ENCODE assay signal across 21 cellular contexts in genomic region chr17:67902531-67903231, GRCh38.
A peak's percentile ranks its signal among the peaks of the same experiment; 100 is the strongest.
DNase-seq lines count a peak whose midpoint lies in the region; ATAC-seq and TF ChIP-seq lines count a peak whose summit lies in the region.
"Had no signal": no experiment of that assay in that cellular context is flagged by ENCODE, and none has a peak within 500 bp of the region (broad histone marks: within the 10 kb centered on the region; RNA-seq: fewer than 3 reads in every experiment).

No MANE protein-coding gene starts in this region.

- H3K9me3 ChIP-seq in HCT116 (ENCODE audit: control insufficient read depth in 1 of 2, insufficient read depth in 1 of 2, low read depth in 1 of 2, low read length in 2 of 2) (no peaks in the 10 kb centered on the region), ectodermal cell (ENCODE audit: control insufficient read depth, low read length) (no peaks in the 10 kb centered on the region)
- H3K9me3 ChIP-seq: left lung, MG63 had no signal

- H3K27me3 ChIP-seq in HCT116 (ENCODE audit: insufficient read depth, low read length) (no peaks in the 10 kb centered on the region), ectodermal cell (ENCODE audit: control insufficient read depth, insufficient read depth, low read length, poor library complexity, severe bottlenecking) (no peaks in the 10 kb centered on the region)
- H3K27me3 ChIP-seq: foreskin keratinocyte, left lung, MG63 had no signal

- H3K4me1 ChIP-seq in HCT116 (ENCODE audit: control insufficient read depth in 1 of 2, insufficient read depth in 2 of 2, low read length in 2 of 2) (no peaks in the 10 kb centered on the region), ectodermal cell (ENCODE audit: control insufficient read depth, insufficient read depth, low read length) (peaks cover 5% of the 10 kb centered on the region)
- H3K4me1 ChIP-seq: foreskin keratinocyte, left lung, parathyroid adenoma had no signal

- intact Hi-C loops in HCT116 (cut with micrococcal nuclease) = no loop called here
- intact Hi-C loops in activated CD4-positive, alpha-beta memory T cell treated with anti-CD3 and anti-CD28 coated beads for 36 hours (cut with micrococcal nuclease) = no loop called here

- no peaks in the 10 kb centered on the region for H3K9me3 Mint-ChIP-seq in mesothelial cell of epicardium
- H3K9me3 Mint-ChIP-seq in stimulated activated naive B cell treated with anti-CD40 and anti-IgM and Interleukin-4, amounts not matched to agents 10 μg/mL and 1 μg/mL and 100 μg/mL, for 72 hours = no peaks in the 10 kb centered on the region
- H3K9me3 Mint-ChIP-seq in activated CD4-positive, alpha-beta memory T cell treated with anti-CD3 and anti-CD28 coated beads for 36 hours = no peaks in the 10 kb centered on the region

- no peak overlapping the region for H3K27ac ChIP-seq in HCT116 (ENCODE audit: low read depth, low read length)
- peak overlapping the region; percentile 89 for H3K27ac ChIP-seq in ectodermal cell (ENCODE audit: insufficient read depth, low read depth, low read length, poor library complexity, severe bottlenecking)
- H3K27ac ChIP-seq: foreskin keratinocyte, left lung, parathyroid adenoma had no signal

- H3K36me3 ChIP-seq in HCT116 (ENCODE audit: control insufficient read depth in 1 of 2, insufficient read depth in 2 of 2, low read length in 2 of 2) (peaks cover 11 to 36% of the 10 kb centered on the region in 2 experiments), ectodermal cell (ENCODE audit: control insufficient read depth, insufficient read depth, low read length) (peaks cover 33% of the 10 kb centered on the region)

- H3K79me2 ChIP-seq in HCT116 (ENCODE audit: insufficient read depth, low read length) = no peaks in the 10 kb centered on the region
- H3K79me2 ChIP-seq: parathyroid adenoma had no signal

- DNase-seq in HCT116 (ENCODE audit: low read depth, low spot score) (no peak), mesothelial cell of epicardium (ENCODE audit: low spot score in 2 of 2, unreplicated experiment in 2 of 2) (no peak), GM10248 (ENCODE audit: extremely low spot score) (no peak)
- DNase-seq in stimulated activated naive B cell treated with anti-CD40 and anti-IgM and Interleukin-4, amounts not matched to agents 10 μg/mL and 1 μg/mL and 100 μg/mL, for 72 hours = no peak
- DNase-seq in activated CD4-positive, alpha-beta memory T cell treated with anti-CD3 and anti-CD28 coated beads for 36 hours = no peak
- DNase-seq in activated CD4-positive, alpha-beta T cell treated with anti-CD3 and anti-CD28 coated beads, Interleukin-2, amount 50 U/mL, for 48 hours = no peak
- DNase-seq: activated CD4-positive, alpha-beta T cell treated with anti-CD3 and anti-CD28 coated beads for 36 hours; activated CD8-positive, alpha-beta memory T cell treated with anti-CD3 and anti-CD28 coated beads, Interleukin-2, amount 50 U/mL, for 48 hours; cerebellar nuclear complex; foreskin keratinocyte; GDM1; left lung; MG63; NCI-H226; NK-92 treated with Interleukin-12 subunit alpha and Interleukin-12 subunit beta, amount 100 ng/mL, for 24 hours; stimulated activated CD4-positive, alpha-beta T cell treated with anti-CD3 and anti-CD28 coated beads, Interleukin-4, amount 100 ng/mL, for 24 hours had no signal

- TF ChIP-seq POLR2A in HCT116 (IDR thresholded peaks at IDR 0.05; ENCODE audit: borderline replicate concordance, extremely low read depth, insufficient read depth, insufficient read length) = no peak

- H3K36me3 Mint-ChIP-seq in mesothelial cell of epicardium = peaks cover 35% of the 10 kb centered on the region
- peaks cover 20 to 34% of the 10 kb centered on the region in 2 donors for H3K36me3 Mint-ChIP-seq in stimulated activated naive B cell treated with anti-CD40 and anti-IgM and Interleukin-4, amounts not matched to agents 10 μg/mL and 1 μg/mL and 100 μg/mL, for 72 hours
- H3K36me3 Mint-ChIP-seq in activated CD4-positive, alpha-beta memory T cell treated with anti-CD3 and anti-CD28 coated beads for 36 hours = peaks cover 24% of the 10 kb centered on the region

- no peaks in the 10 kb centered on the region for H3K9me2 ChIP-seq in HCT116 (ENCODE audit: insufficient read depth)

- no peak overlapping the region for H2AFZ ChIP-seq in HCT116 (ENCODE audit: low read depth, low read length, poor library complexity, severe bottlenecking)
- H2AFZ ChIP-seq: parathyroid adenoma had no signal

- H3K4me3 ChIP-seq in HCT116 (replicated peaks in 1 of 2; ENCODE audit: low read depth in 1 of 2, low read length in 2 of 2) (no peak overlapping the region), ectodermal cell (ENCODE audit: insufficient read depth, low read depth, low read length) (no peak overlapping the region)
- H3K4me3 ChIP-seq: left lung, MG63, skin epidermis had no signal

- 82 to 88% methylated on average over 9 to 12 of the region's 12 CpGs for WGBS in ectodermal cell, 2 experiments

- H3K4me3 Mint-ChIP-seq in mesothelial cell of epicardium = no peak overlapping the region
- no peak overlapping the region for H3K4me3 Mint-ChIP-seq in stimulated activated naive B cell treated with anti-CD40 and anti-IgM and Interleukin-4, amounts not matched to agents 10 μg/mL and 1 μg/mL and 100 μg/mL, for 72 hours
- H3K4me3 Mint-ChIP-seq in activated CD4-positive, alpha-beta memory T cell treated with anti-CD3 and anti-CD28 coated beads for 36 hours = no peak overlapping the region
- H3K4me3 Mint-ChIP-seq: activated CD4-positive, alpha-beta T cell treated with anti-CD3 and anti-CD28 coated beads for 36 hours had no signal

- CTCF ChIA-PET in HCT116 (lab: Charles Lee) = no interaction called here
- CTCF ChIA-PET in GM10248 (lab: Yijun Ruan, JAX) = interaction anchor here (0.6 to 1.0 kb wide), 2 partner anchors 10 to 11 kb away, joined by 3 to 4 read pairs; no protein-coding TSS in a partner anchor
- CTCF ChIA-PET in activated CD4-positive, alpha-beta memory T cell treated with anti-CD3 and anti-CD28 coated beads for 36 hours (lab: Charles Lee) = no interaction called here

- BruUV-seq in HCT116 (replicated peaks; lab: Mats Ljungman, UMichigan) = no TSS peak

- peak; percentile 25; the same call in 1 of the 2 replicates for ATAC-seq in HCT116
- ATAC-seq in stimulated activated naive B cell treated with anti-CD40 and anti-IgM and Interleukin-4, amounts not matched to agents 10 μg/mL and 1 μg/mL and 100 μg/mL, for 72 hours (replicated peaks) = no peak
- ATAC-seq in GM18858 (IDR thresholded peaks at IDR 0.05; ENCODE audit: unreplicated experiment) = no peak
- ATAC-seq: activated CD4-positive, alpha-beta T cell treated with anti-CD3 and anti-CD28 coated beads for 36 hours; foreskin keratinocyte; left lung; SK-N-SH treated with all-trans-retinoic acid at 6 μM for 48 hours had no signal

- no peak for TF ChIP-seq CTCF in HCT116 (IDR thresholded peaks at IDR 0.05 in 2 of 3, conservative IDR thresholded peaks at IDR 0.05 in 1 of 3; ENCODE audit: borderline replicate concordance in 1 of 3, insufficient read depth in 1 of 3, low read depth in 2 of 3, low read length in 2 of 3)
- no peak for TF ChIP-seq CTCF in mesothelial cell of epicardium (IDR thresholded peaks at IDR 0.05; ENCODE audit: unreplicated experiment)
- TF ChIP-seq CTCF in GM10248 (IDR thresholded peaks at IDR 0.05; ENCODE audit: control extremely low read depth, extremely low read depth, low read depth, missing control alignments) = no peak

- H3K4me2 ChIP-seq in HCT116 (ENCODE audit: low read length) = no peak overlapping the region

- H3K4me1 Mint-ChIP-seq in mesothelial cell of epicardium = peaks cover 4% of the 10 kb centered on the region
- peaks cover 4% of the 10 kb centered on the region in 2 donors for H3K4me1 Mint-ChIP-seq in stimulated activated naive B cell treated with anti-CD40 and anti-IgM and Interleukin-4, amounts not matched to agents 10 μg/mL and 1 μg/mL and 100 μg/mL, for 72 hours
- no peaks in the 10 kb centered on the region for H3K4me1 Mint-ChIP-seq in activated CD4-positive, alpha-beta memory T cell treated with anti-CD3 and anti-CD28 coated beads for 36 hours (ENCODE audit: low read depth)
- H3K4me1 Mint-ChIP-seq: activated CD4-positive, alpha-beta T cell treated with anti-CD3 and anti-CD28 coated beads for 36 hours had no signal

- peak overlapping the region; percentile 85 for H3K27ac Mint-ChIP-seq in mesothelial cell of epicardium
- peak overlapping the region; percentile 33 for H3K27ac Mint-ChIP-seq in stimulated activated naive B cell treated with anti-CD40 and anti-IgM and Interleukin-4, amounts not matched to agents 10 μg/mL and 1 μg/mL and 100 μg/mL, for 72 hours
- H3K27ac Mint-ChIP-seq in activated CD4-positive, alpha-beta memory T cell treated with anti-CD3 and anti-CD28 coated beads for 36 hours = no peak overlapping the region
- H3K27ac Mint-ChIP-seq: activated CD4-positive, alpha-beta T cell treated with anti-CD3 and anti-CD28 coated beads for 36 hours had no signal

- no peak for TF ChIP-seq RAD21 in HCT116 (IDR thresholded peaks at IDR 0.05; ENCODE audit: low read depth)

- RAD21 ChIA-PET in HCT116 (lab: Charles Lee; ENCODE audit: low non-redundant PET in 1 of 2, low total read pairs in 2 of 2, uncharacterized antibody in 2 of 2, unreplicated experiment in 2 of 2) = no interaction called here

- POLR2A ChIA-PET in HCT116 (lab: Charles Lee) = no interaction called here
- POLR2A ChIA-PET in GM10248 (lab: Yijun Ruan, JAX) = no interaction called here
- POLR2A ChIA-PET in activated CD4-positive, alpha-beta memory T cell treated with anti-CD3 and anti-CD28 coated beads for 36 hours (lab: Charles Lee) = no interaction called here

- H4K20me1 ChIP-seq in HCT116 (ENCODE audit: insufficient read depth) = peaks cover 3% of the 10 kb centered on the region; the same call in 1 of the 2 replicates

- H3K9ac ChIP-seq in HCT116 (ENCODE audit: low read length) = no peak overlapping the region
- H3K9ac ChIP-seq: parathyroid adenoma had no signal

- no peaks in the 10 kb centered on the region for H3K27me3 Mint-ChIP-seq in mesothelial cell of epicardium (ENCODE audit: low read depth)
- H3K27me3 Mint-ChIP-seq in stimulated activated naive B cell treated with anti-CD40 and anti-IgM and Interleukin-4, amounts not matched to agents 10 μg/mL and 1 μg/mL and 100 μg/mL, for 72 hours = no peaks in the 10 kb centered on the region
- no peaks in the 10 kb centered on the region for H3K27me3 Mint-ChIP-seq in activated CD4-positive, alpha-beta memory T cell treated with anti-CD3 and anti-CD28 coated beads for 36 hours
- H3K27me3 Mint-ChIP-seq: activated CD4-positive, alpha-beta T cell treated with anti-CD3 and anti-CD28 coated beads for 36 hours had no signal

TF ChIP-seq in HCT116, 20 proteins besides CTCF, POLR2A, EP300 and RAD21 (continues in another document):
- TF ChIP-seq CBX3 (IDR thresholded peaks at IDR 0.05; ENCODE audit: low read depth) (no peak), ELF1 (IDR thresholded peaks at IDR 0.05; ENCODE audit: borderline replicate concordance, low read depth) (no peak), SIN3A (IDR thresholded peaks at IDR 0.05; ENCODE audit: low read depth) (no peak), CEBPB (IDR thresholded peaks at IDR 0.05; ENCODE audit: low read depth) (no peak), ZFX (IDR thresholded peaks at IDR 0.05) (no peak), SRF (IDR thresholded peaks at IDR 0.05; ENCODE audit: low read depth) (no peak), EZH2phosphoT487 (IDR thresholded peaks at IDR 0.05; ENCODE audit: borderline replicate concordance) (no peak), EGR1 (IDR thresholded peaks at IDR 0.05; ENCODE audit: low read depth) (no peak)
